Comparison of ENCODE assay signal across 1 cellular context in genomic region chr17:43010667-43011308, GRCh38.
TF ChIP-seq lines count a peak whose summit lies in the region.

No MANE protein-coding gene starts in this region.

TF ChIP-seq in WTC11, 78 proteins besides CTCF, POLR2A, EP300 and RAD21 (continued from another document):
- no peak for TF ChIP-seq IRF2 (CRISPR knock-in tag; IDR thresholded peaks at IDR 0.05; ENCODE audit: borderline replicate concordance, low read depth)
